1 cellular context compared by ENCODE assay signal in genomic region chr19:40465025-40465780, GRCh38.
TF ChIP-seq lines count a peak whose summit lies in the region.

Gene BLVRB, minus strand, starts transcription at chr19:40465745. Its CDS starts 57 bp downstream, at chr19:40465688.

TF ChIP-seq in HepG2, 621 proteins besides CTCF, POLR2A, EP300 and RAD21 (continued from another document and continues in another):
- TF ChIP-seq, protein P1, sequence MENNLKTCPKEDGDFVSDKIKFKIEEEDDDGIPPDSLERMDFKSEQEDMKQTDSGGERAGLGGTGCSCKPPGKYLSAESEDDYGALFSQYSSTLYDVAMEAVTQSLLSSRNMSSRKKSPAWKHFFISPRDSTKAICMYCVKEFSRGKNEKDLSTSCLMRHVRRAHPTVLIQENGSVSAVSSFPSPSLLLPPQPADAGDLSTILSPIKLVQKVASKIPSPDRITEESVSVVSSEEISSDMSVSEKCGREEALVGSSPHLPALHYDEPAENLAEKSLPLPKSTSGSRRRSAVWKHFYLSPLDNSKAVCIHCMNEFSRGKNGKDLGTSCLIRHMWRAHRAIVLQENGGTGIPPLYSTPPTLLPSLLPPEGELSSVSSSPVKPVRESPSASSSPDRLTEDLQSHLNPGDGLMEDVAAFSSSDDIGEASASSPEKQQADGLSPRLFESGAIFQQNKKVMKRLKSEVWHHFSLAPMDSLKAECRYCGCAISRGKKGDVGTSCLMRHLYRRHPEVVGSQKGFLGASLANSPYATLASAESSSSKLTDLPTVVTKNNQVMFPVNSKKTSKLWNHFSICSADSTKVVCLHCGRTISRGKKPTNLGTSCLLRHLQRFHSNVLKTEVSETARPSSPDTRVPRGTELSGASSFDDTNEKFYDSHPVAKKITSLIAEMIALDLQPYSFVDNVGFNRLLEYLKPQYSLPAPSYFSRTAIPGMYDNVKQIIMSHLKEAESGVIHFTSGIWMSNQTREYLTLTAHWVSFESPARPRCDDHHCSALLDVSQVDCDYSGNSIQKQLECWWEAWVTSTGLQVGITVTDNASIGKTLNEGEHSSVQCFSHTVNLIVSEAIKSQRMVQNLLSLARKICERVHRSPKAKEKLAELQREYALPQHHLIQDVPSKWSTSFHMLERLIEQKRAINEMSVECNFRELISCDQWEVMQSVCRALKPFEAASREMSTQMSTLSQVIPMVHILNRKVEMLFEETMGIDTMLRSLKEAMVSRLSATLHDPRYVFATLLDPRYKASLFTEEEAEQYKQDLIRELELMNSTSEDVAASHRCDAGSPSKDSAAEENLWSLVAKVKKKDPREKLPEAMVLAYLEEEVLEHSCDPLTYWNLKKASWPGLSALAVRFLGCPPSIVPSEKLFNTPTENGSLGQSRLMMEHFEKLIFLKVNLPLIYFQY (CRISPR knock-in tag; IDR thresholded peaks at IDR 0.05; ENCODE audit: borderline replicate concordance) = 0 out of 2 replicates have a peak, but pooled peaks have one; percentile 17
- 0 out of 2 replicates have a peak, but pooled peaks have one; percentile 18 for TF ChIP-seq ZNF777 (CRISPR knock-in tag; IDR thresholded peaks at IDR 0.05)
- TF ChIP-seq PPARG (CRISPR knock-in tag; conservative IDR thresholded peaks at IDR 0.05) = peak; percentile 65
- TF ChIP-seq, protein P2, sequence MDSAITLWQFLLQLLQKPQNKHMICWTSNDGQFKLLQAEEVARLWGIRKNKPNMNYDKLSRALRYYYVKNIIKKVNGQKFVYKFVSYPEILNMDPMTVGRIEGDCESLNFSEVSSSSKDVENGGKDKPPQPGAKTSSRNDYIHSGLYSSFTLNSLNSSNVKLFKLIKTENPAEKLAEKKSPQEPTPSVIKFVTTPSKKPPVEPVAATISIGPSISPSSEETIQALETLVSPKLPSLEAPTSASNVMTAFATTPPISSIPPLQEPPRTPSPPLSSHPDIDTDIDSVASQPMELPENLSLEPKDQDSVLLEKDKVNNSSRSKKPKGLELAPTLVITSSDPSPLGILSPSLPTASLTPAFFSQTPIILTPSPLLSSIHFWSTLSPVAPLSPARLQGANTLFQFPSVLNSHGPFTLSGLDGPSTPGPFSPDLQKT (CRISPR knock-in tag; IDR thresholded peaks at IDR 0.05; ENCODE audit: borderline replicate concordance) = no peak
- no peak for TF ChIP-seq FOXA1 (IDR thresholded peaks at IDR 0.05)
- TF ChIP-seq FOXA1 (CRISPR knock-in tag; IDR thresholded peaks at IDR 0.05) = no peak
- TF ChIP-seq, protein P3, sequence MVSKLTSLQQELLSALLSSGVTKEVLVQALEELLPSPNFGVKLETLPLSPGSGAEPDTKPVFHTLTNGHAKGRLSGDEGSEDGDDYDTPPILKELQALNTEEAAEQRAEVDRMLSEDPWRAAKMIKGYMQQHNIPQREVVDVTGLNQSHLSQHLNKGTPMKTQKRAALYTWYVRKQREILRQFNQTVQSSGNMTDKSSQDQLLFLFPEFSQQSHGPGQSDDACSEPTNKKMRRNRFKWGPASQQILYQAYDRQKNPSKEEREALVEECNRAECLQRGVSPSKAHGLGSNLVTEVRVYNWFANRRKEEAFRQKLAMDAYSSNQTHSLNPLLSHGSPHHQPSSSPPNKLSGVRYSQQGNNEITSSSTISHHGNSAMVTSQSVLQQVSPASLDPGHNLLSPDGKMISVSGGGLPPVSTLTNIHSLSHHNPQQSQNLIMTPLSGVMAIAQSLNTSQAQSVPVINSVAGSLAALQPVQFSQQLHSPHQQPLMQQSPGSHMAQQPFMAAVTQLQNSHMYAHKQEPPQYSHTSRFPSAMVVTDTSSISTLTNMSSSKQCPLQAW (CRISPR knock-in tag; IDR thresholded peaks at IDR 0.05) = peak; percentile 80
- TF ChIP-seq SKIL (CRISPR knock-in tag; IDR thresholded peaks at IDR 0.05; ENCODE audit: borderline replicate concordance) = peak; percentile 25; the same call in 1 of the 2 replicates
- no peak for TF ChIP-seq ONECUT2 (CRISPR knock-in tag; IDR thresholded peaks at IDR 0.05)
- TF ChIP-seq LRRFIP1 (CRISPR knock-in tag; conservative IDR thresholded peaks at IDR 0.05) = no peak
- TF ChIP-seq, protein P4, sequence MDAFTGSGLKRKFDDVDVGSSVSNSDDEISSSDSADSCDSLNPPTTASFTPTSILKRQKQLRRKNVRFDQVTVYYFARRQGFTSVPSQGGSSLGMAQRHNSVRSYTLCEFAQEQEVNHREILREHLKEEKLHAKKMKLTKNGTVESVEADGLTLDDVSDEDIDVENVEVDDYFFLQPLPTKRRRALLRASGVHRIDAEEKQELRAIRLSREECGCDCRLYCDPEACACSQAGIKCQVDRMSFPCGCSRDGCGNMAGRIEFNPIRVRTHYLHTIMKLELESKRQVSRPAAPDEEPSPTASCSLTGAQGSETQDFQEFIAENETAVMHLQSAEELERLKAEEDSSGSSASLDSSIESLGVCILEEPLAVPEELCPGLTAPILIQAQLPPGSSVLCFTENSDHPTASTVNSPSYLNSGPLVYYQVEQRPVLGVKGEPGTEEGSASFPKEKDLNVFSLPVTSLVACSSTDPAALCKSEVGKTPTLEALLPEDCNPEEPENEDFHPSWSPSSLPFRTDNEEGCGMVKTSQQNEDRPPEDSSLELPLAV (CRISPR knock-in tag; conservative IDR thresholded peaks at IDR 0.05; ENCODE audit: low read depth) = no peak
- TF ChIP-seq DPF2 (CRISPR knock-in tag; IDR thresholded peaks at IDR 0.05; ENCODE audit: borderline replicate concordance, low read depth) = peak; percentile 46; the same call in 1 of the 2 replicates
- no peak; the same call in 1 of the 2 replicates for TF ChIP-seq GABPB1 (CRISPR knock-in tag; IDR thresholded peaks at IDR 0.05)
- no peak for TF ChIP-seq ZNF101 (CRISPR knock-in tag; IDR thresholded peaks at IDR 0.05; ENCODE audit: borderline replicate concordance, low read depth)
- TF ChIP-seq RXRA (CRISPR knock-in tag; IDR thresholded peaks at IDR 0.05) = peak; percentile 76
- no peak for TF ChIP-seq GATAD1 (CRISPR knock-in tag; IDR thresholded peaks at IDR 0.05)
- no peak for TF ChIP-seq EEA1 (CRISPR knock-in tag; IDR thresholded peaks at IDR 0.05; ENCODE audit: borderline replicate concordance)
- TF ChIP-seq, protein P5, sequence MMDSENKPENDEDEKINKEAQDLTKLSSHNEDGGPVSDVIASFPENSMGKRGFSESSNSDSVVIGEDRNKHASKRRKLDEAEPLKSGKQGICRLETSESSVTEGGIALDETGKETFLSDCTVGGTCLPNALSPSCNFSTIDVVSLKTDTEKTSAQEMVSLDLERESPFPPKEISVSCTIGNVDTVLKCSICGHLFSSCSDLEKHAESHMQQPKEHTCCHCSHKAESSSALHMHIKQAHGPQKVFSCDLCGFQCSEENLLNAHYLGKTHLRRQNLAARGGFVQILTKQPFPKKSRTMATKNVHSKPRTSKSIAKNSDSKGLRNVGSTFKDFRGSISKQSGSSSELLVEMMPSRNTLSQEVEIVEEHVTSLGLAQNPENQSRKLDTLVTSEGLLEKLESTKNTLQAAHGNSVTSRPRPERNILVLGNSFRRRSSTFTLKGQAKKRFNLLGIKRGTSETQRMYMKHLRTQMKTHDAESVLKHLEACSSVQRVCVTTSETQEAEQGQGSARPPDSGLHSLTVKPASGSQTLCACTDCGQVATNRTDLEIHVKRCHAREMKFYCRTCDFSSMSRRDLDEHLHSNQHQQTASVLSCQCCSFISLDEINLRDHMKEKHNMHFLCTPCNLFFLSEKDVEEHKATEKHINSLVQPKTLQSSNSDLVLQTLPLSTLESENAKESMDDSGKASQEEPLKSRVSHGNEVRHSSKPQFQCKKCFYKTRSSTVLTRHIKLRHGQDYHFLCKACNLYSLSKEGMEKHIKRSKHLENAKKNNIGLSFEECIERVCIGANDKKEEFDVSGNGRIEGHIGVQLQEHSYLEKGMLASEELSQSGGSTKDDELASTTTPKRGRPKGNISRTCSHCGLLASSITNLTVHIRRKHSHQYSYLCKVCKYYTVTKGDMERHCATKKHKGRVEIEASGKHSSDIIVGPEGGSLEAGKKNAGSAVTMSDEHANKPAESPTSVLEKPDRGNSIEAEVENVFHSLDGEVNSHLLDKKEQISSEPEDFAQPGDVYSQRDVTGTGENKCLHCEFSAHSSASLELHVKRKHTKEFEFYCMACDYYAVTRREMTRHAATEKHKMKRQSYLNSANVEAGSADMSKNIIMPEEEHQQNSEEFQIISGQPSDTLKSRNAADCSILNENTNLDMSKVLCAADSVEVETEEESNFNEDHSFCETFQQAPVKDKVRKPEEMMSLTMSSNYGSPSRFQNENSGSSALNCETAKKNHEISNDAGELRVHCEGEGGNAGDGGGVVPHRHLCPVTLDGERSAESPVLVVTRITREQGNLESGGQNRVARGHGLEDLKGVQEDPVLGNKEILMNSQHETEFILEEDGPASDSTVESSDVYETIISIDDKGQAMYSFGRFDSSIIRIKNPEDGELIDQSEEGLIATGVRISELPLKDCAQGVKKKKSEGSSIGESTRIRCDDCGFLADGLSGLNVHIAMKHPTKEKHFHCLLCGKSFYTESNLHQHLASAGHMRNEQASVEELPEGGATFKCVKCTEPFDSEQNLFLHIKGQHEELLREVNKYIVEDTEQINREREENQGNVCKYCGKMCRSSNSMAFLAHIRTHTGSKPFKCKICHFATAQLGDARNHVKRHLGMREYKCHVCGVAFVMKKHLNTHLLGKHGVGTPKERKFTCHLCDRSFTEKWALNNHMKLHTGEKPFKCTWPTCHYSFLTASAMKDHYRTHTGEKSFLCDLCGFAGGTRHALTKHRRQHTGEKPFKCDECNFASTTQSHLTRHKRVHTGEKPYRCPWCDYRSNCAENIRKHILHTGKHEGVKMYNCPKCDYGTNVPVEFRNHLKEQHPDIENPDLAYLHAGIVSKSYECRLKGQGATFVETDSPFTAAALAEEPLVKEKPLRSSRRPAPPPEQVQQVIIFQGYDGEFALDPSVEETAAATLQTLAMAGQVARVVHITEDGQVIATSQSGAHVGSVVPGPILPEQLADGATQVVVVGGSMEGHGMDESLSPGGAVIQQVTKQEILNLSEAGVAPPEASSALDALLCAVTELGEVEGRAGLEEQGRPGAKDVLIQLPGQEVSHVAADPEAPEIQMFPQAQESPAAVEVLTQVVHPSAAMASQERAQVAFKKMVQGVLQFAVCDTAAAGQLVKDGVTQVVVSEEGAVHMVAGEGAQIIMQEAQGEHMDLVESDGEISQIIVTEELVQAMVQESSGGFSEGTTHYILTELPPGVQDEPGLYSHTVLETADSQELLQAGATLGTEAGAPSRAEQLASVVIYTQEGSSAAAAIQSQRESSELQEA (CRISPR knock-in tag; IDR thresholded peaks at IDR 0.05; ENCODE audit: not compliant biosample characterization) = no peak
- TF ChIP-seq POLR2AphosphoS2 (IDR thresholded peaks at IDR 0.05; ENCODE audit: low read depth, low read length) = no peak
- TF ChIP-seq ZNF577 (CRISPR knock-in tag; IDR thresholded peaks at IDR 0.05; ENCODE audit: borderline replicate concordance, low read depth) = no peak
